In genomic region chr4:36292551-36293188, GRCh38 we compare ENCODE assay signal across 14 cellular contexts. TPM values are rescaled to one million over a fixed set of nuclear protein-coding genes. Genes with fewer than 3 reads are reported as not detected.
DNase-seq lines count a peak whose midpoint lies in the region; ATAC-seq, FAIRE-seq and TF ChIP-seq lines count a peak whose summit lies in the region.
"Had no signal": no experiment of that assay in that cellular context is flagged by ENCODE, and none has a peak within 500 bp of the region (broad histone marks: within the 10 kb centered on the region; RNA-seq: fewer than 3 reads in every experiment).

No MANE protein-coding gene starts in this region.

- RAD21 ChIA-PET in HCT116 (lab: Charles Lee; ENCODE audit: low non-redundant PET in 1 of 2, low total read pairs in 2 of 2, uncharacterized antibody in 2 of 2, unreplicated experiment in 2 of 2), result no interaction called here

- CTCF ChIA-PET in HCT116 (lab: Charles Lee), result no interaction called here

- ATAC-seq in HCT116 (no peak), esophagus mucosa (peak; percentile 92), left colon (no peak)
- ATAC-seq in stimulated activated naive B cell treated with anti-CD40 and anti-IgM and Interleukin-4, amounts not matched to agents 10 μg/mL and 1 μg/mL and 100 μg/mL, for 72 hours (replicated peaks), result peak; percentile 55 to 69
- ATAC-seq: PC-3 had no signal

- intact Hi-C loops in HCT116 (cut with micrococcal nuclease), result no loop called here
- intact Hi-C loops in left colon (cut with DNase I, micrococcal nuclease), result no loop called here

- no peak for FAIRE-seq in small intestine (lab: Jason Lieb, UNC)
- FAIRE-seq: endometrium had no signal

- H3K4me3 ChIP-seq in HCT116 (replicated peaks in 1 of 2; ENCODE audit: low read depth in 1 of 2, low read length in 2 of 2), result no peak overlapping the region
- H3K4me3 ChIP-seq in OCI-LY3 (ENCODE audit: low read length), result peak overlapping the region; percentile 72
- H3K4me3 ChIP-seq in right atrium auricular region, result no peak overlapping the region
- no peak overlapping the region for H3K4me3 ChIP-seq in small intestine (ENCODE audit: low read depth in 1 of 2, low read length in 2 of 2)
- H3K4me3 ChIP-seq: prostate gland, testis had no signal

- no peaks in the 10 kb centered on the region for H4K20me1 ChIP-seq in HCT116 (ENCODE audit: insufficient read depth)
- no peaks in the 10 kb centered on the region for H4K20me1 ChIP-seq in OCI-LY3 (ENCODE audit: insufficient read depth, low read length)

- no peaks in the 10 kb centered on the region for H3K27me3 Mint-ChIP-seq in stimulated activated naive B cell treated with anti-CD40 and anti-IgM and Interleukin-4, amounts not matched to agents 10 μg/mL and 1 μg/mL and 100 μg/mL, for 72 hours

- BruUV-seq in HCT116 (replicated peaks; lab: Mats Ljungman, UMichigan), result no TSS peak

- H3K27ac ChIP-seq in HCT116 (ENCODE audit: low read depth, low read length), result no peak overlapping the region
- peak overlapping the region; percentile 54 for H3K27ac ChIP-seq in OCI-LY3 (ENCODE audit: low read length)
- no peak overlapping the region for H3K27ac ChIP-seq in right atrium auricular region
- H3K27ac ChIP-seq in small intestine (ENCODE audit: low read depth in 1 of 2, low read length in 1 of 2), result no peak overlapping the region
- H3K27ac ChIP-seq: prostate gland, testis had no signal

- H3K9me3 ChIP-seq in HCT116 (ENCODE audit: control insufficient read depth in 1 of 2, insufficient read depth in 1 of 2, low read depth in 1 of 2, low read length in 2 of 2) (no peaks in the 10 kb centered on the region), OCI-LY3 (ENCODE audit: insufficient read depth, low read length) (no peaks in the 10 kb centered on the region), right atrium auricular region (no peaks in the 10 kb centered on the region), small intestine (ENCODE audit: control insufficient read depth, low read depth) (no peaks in the 10 kb centered on the region)
- H3K9me3 ChIP-seq: prostate gland, testis had no signal

- H3K27me3 ChIP-seq in HCT116 (ENCODE audit: insufficient read depth, low read length) (no peaks in the 10 kb centered on the region), OCI-LY3 (ENCODE audit: low read depth, low read length) (no peaks in the 10 kb centered on the region), right atrium auricular region (no peaks in the 10 kb centered on the region), small intestine (ENCODE audit: control insufficient read depth in 2 of 2, insufficient read depth in 2 of 2, low read length in 2 of 2) (no peaks in the 10 kb centered on the region)
- H3K27me3 ChIP-seq: testis had no signal

- no peaks in the 10 kb centered on the region for H3K36me3 Mint-ChIP-seq in stimulated activated naive B cell treated with anti-CD40 and anti-IgM and Interleukin-4, amounts not matched to agents 10 μg/mL and 1 μg/mL and 100 μg/mL, for 72 hours

- H3K4me3 Mint-ChIP-seq in stimulated activated naive B cell treated with anti-CD40 and anti-IgM and Interleukin-4, amounts not matched to agents 10 μg/mL and 1 μg/mL and 100 μg/mL, for 72 hours, result no peak overlapping the region
- H3K4me3 Mint-ChIP-seq: activated naive CD4-positive, alpha-beta T cell treated with anti-CD3 and anti-CD28 coated beads, Interleukin-2, amount 10 ng/mL, durations not matched to agents 7 days and 5 days had no signal

- DNase-seq in HCT116 (ENCODE audit: low read depth, low spot score), result no peak
- no peak for DNase-seq in stimulated activated naive B cell treated with anti-CD40 and anti-IgM and Interleukin-4, amounts not matched to agents 10 μg/mL and 1 μg/mL and 100 μg/mL, for 72 hours
- no peak for DNase-seq in right atrium auricular region (ENCODE audit: low spot score)
- DNase-seq in left colon, result no peak
- DNase-seq in small intestine, result no peak
- DNase-seq: activated naive CD4-positive, alpha-beta T cell treated with anti-CD3 and anti-CD28 coated beads, Interleukin-2, amount 10 ng/mL, durations not matched to agents 7 days and 5 days; islet precursor cell; MM.1S; PC-3; testis had no signal

- no peaks in the 10 kb centered on the region for H3K4me1 ChIP-seq in HCT116 (ENCODE audit: control insufficient read depth in 1 of 2, insufficient read depth in 2 of 2, low read length in 2 of 2)
- peaks cover 21% of the 10 kb centered on the region for H3K4me1 ChIP-seq in OCI-LY3 (ENCODE audit: low read length)
- no peaks in the 10 kb centered on the region for H3K4me1 ChIP-seq in right atrium auricular region
- peaks cover 0 to 2% of the 10 kb centered on the region in 2 donors for H3K4me1 ChIP-seq in small intestine (ENCODE audit: control insufficient read depth in 2 of 2, insufficient read depth in 1 of 2, low read depth in 1 of 2, low read length in 1 of 2)
- H3K4me1 ChIP-seq: prostate gland, testis had no signal

- no peaks in the 10 kb centered on the region for H3K9me3 Mint-ChIP-seq in stimulated activated naive B cell treated with anti-CD40 and anti-IgM and Interleukin-4, amounts not matched to agents 10 μg/mL and 1 μg/mL and 100 μg/mL, for 72 hours

- H3K9ac ChIP-seq in HCT116 (ENCODE audit: low read length), result no peak overlapping the region
- H3K9ac ChIP-seq in OCI-LY3 (ENCODE audit: low read length), result peak overlapping the region; percentile 63

- H3K4me1 Mint-ChIP-seq in stimulated activated naive B cell treated with anti-CD40 and anti-IgM and Interleukin-4, amounts not matched to agents 10 μg/mL and 1 μg/mL and 100 μg/mL, for 72 hours, result peaks cover 6 to 18% of the 10 kb centered on the region in 2 donors

- H3K79me2 ChIP-seq in HCT116 (ENCODE audit: insufficient read depth, low read length), result no peaks in the 10 kb centered on the region
- no peaks in the 10 kb centered on the region for H3K79me2 ChIP-seq in OCI-LY3 (ENCODE audit: low read length)

- no peaks in the 10 kb centered on the region for H3K9me2 ChIP-seq in HCT116 (ENCODE audit: insufficient read depth)

- no peak for TF ChIP-seq POLR2A in HCT116 (IDR thresholded peaks at IDR 0.05; ENCODE audit: borderline replicate concordance, extremely low read depth, insufficient read depth, insufficient read length)

- TF ChIP-seq CTCF in HCT116 (IDR thresholded peaks at IDR 0.05 in 2 of 3, conservative IDR thresholded peaks at IDR 0.05 in 1 of 3; ENCODE audit: borderline replicate concordance in 1 of 3, insufficient read depth in 1 of 3, low read depth in 2 of 3, low read length in 2 of 3) (no peak), OCI-LY3 (IDR thresholded peaks at IDR 0.05; ENCODE audit: low read depth, low read length) (no peak), right atrium auricular region (IDR thresholded peaks at IDR 0.05) (no peak)

- POLR2A ChIA-PET in HCT116 (lab: Charles Lee), result no interaction called here

- 80 to 82% (median 81%) methylated on average over 7 of the region's 7 CpGs for WGBS in small intestine, 3 donors

- H3K36me3 ChIP-seq in HCT116 (ENCODE audit: control insufficient read depth in 1 of 2, insufficient read depth in 2 of 2, low read length in 2 of 2) (no peaks in the 10 kb centered on the region), OCI-LY3 (replicated peaks; ENCODE audit: low read depth, low read length) (no peaks in the 10 kb centered on the region), right atrium auricular region (no peaks in the 10 kb centered on the region), small intestine (ENCODE audit: control insufficient read depth in 2 of 2, insufficient read depth in 2 of 2, low read length in 2 of 2) (no peaks in the 10 kb centered on the region)
- H3K36me3 ChIP-seq: prostate gland had no signal

- no peak overlapping the region for H3K27ac Mint-ChIP-seq in stimulated activated naive B cell treated with anti-CD40 and anti-IgM and Interleukin-4, amounts not matched to agents 10 μg/mL and 1 μg/mL and 100 μg/mL, for 72 hours
- H3K27ac Mint-ChIP-seq: activated naive CD4-positive, alpha-beta T cell treated with anti-CD3 and anti-CD28 coated beads, Interleukin-2, amount 10 ng/mL, durations not matched to agents 7 days and 5 days had no signal

- TF ChIP-seq RAD21 in HCT116 (IDR thresholded peaks at IDR 0.05; ENCODE audit: low read depth), result no peak

- H2AFZ ChIP-seq in HCT116 (ENCODE audit: low read depth, low read length, poor library complexity, severe bottlenecking) (peak overlapping the region; percentile 1), OCI-LY3 (ENCODE audit: low read depth, low read length) (peak overlapping the region; percentile 93)

- H3K4me2 ChIP-seq in HCT116 (ENCODE audit: low read length) (no peak overlapping the region), OCI-LY3 (ENCODE audit: low read length) (peak overlapping the region; percentile 89)

TF ChIP-seq in HCT116, 20 proteins besides CTCF, POLR2A, EP300 and RAD21 (continues in another document):
- TF ChIP-seq SP1 (IDR thresholded peaks at IDR 0.05; ENCODE audit: low read depth) (no peak), ZFX (IDR thresholded peaks at IDR 0.05) (no peak), YY1 (IDR thresholded peaks at IDR 0.05; ENCODE audit: extremely low read depth, insufficient replicate concordance, low read depth, low read length) (no peak), POLR2AphosphoS5 (IDR thresholded peaks at IDR 0.05; ENCODE audit: low read depth, low read length) (no peak), JUND (IDR thresholded peaks at IDR 0.05) (no peak), EZH2 (IDR thresholded peaks at IDR 0.05) (no peak), MAX (IDR thresholded peaks at IDR 0.05) (no peak), ZNF274 (IDR thresholded peaks at IDR 0.05; ENCODE audit: low read depth, low read length) (no peak), TCF7L2 (IDR thresholded peaks at IDR 0.05; ENCODE audit: borderline replicate concordance, extremely low read depth, insufficient read depth, insufficient read length) (no peak), ELF1 (IDR thresholded peaks at IDR 0.05; ENCODE audit: borderline replicate concordance, low read depth) (no peak), SRF (IDR thresholded peaks at IDR 0.05; ENCODE audit: low read depth) (no peak)

RNA-seq across cellular contexts. Expression of gene DTHD1, which starts 11.3 kb away (rescaled TPM):
- total RNA-seq in HCT116 (2021; ENCODE audit: unreplicated experiment) (not detected), esophagus mucosa (0.08 TPM), right atrium auricular region (under 1 TPM in 1 of 2 donors, not detected in 1; 0.16 TPM), left colon (under 1 TPM; 0.11 to 0.18 TPM)
- polyA plus RNA-seq in HCT116 (2012), result not detected in 2 replicates
- polyA plus RNA-seq in small intestine, result under 1 TPM in 2 of 3 donors, not detected in 1; 0.01 to 0.27 TPM
- total RNA-seq: PC-3 had no signal

RNA-seq across cellular contexts. Expression of gene ARAP2, which starts 48.4 kb away (rescaled TPM):
- total RNA-seq in HCT116 (2021; ENCODE audit: unreplicated experiment) (13.6 TPM), esophagus mucosa (28.5 TPM), right atrium auricular region (10 to 100 TPM in 1 of 2 donors, 1 to 10 TPM in 1; 5.7 to 10.1 TPM), left colon (10 to 100 TPM; 19.5 to 22.3 TPM)
- 1.9 and 2.2 TPM in 2 replicates for polyA plus RNA-seq in HCT116 (2012)
- 10 to 100 TPM in 2 of 3 donors, 1 to 10 TPM in 1; 3.2 to 14.1 (median 13.2) TPM for polyA plus RNA-seq in small intestine

Comparison
In these comparisons a context has a peak if more than half of its experiments do, and no peak if none do; other contexts are left out.
1. ATAC-seq: peak in esophagus mucosa (single experiment) and stimulated activated naive B cell treated with anti-CD40 and anti-IgM and Interleukin-4, amounts not matched to agents 10 μg/mL and 1 μg/mL and 100 μg/mL, for 72 hours (2 of 2); none in HCT116 (single experiment) and left colon (single experiment).